8 cellular contexts compared by ENCODE assay signal in the genomic region with DNA sequence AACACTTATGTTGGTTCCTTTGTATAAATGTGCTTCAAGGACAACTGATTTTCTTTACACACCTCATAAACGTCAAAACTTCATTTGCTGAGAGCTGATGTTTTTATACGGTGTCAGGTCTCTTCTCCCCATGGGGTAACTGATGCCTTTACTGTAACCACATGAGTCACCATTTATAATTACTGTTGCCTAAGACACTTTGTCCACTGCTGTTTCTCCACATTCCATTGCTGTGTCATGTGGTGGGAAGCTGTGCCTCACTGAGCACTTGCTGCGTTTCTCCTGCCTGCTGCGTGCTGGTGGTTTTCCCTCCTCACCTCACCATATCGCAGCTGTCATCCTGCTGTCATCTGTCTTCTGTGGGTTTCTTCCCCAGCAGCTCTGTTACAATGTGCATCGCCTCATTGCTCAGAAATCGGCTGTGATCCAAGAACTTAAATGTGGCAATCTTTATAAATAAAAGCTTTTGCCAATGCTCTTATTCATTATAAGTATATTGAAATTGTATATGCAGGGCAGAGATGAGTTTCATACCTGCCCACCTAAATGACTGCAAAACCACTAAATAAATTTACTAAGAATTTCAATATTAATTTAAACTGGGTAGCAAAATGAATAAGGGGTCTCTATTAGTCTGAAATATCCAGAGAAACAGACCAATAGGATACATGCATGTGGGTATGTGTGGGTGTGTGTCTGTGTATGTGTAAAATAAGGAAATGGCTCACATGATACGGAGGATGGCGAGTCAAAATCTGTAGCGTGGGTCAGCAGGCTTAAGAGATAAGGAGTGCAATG.
DNase-seq lines count a peak whose midpoint lies in the region; ATAC-seq and TF ChIP-seq lines count a peak whose summit lies in the region.

No MANE protein-coding gene starts in this region.

- peak; percentile 36 for DNase-seq in GM04504 (ENCODE audit: low read depth)
- peak; percentile 54 for DNase-seq in NCI-H146 treated with DMSO at 0.1 percent for 48 hours (lab: John Stamatoyannopoulos, UW; ENCODE audit: unreplicated experiment)
- DNase-seq in brain microvascular endothelial cell = peak; percentile 96
- peak; percentile 8 for DNase-seq in neuronal stem cell (ENCODE audit: low spot score)
- no peak for DNase-seq in DMS79 treated with DMSO at 0.1 percent for 48 hours (lab: John Stamatoyannopoulos, UW)
- DNase-seq in GM13977 (ENCODE audit: low spot score) = no peak

- ATAC-seq in HG02759 (IDR thresholded peaks at IDR 0.05; ENCODE audit: unreplicated experiment) (no peak), GM18519 (IDR thresholded peaks at IDR 0.05; ENCODE audit: low FRiP score, unreplicated experiment) (no peak)

- H3K4me3 ChIP-seq in brain microvascular endothelial cell (ENCODE audit: low read depth, low read length) (no peak overlapping the region), neuronal stem cell (ENCODE audit: low read length in 2 of 2) (no peak overlapping the region)

- peak overlapping the region; percentile 68 for H2AFZ ChIP-seq in neuronal stem cell (ENCODE audit: low read length)

- H3K36me3 ChIP-seq in brain microvascular endothelial cell (replicated peaks) (no peaks in the 10 kb centered on the region), neuronal stem cell (replicated peaks in 1 of 2; ENCODE audit: control insufficient read depth in 2 of 2, insufficient read depth in 2 of 2, low read length in 2 of 2) (no peaks in the 10 kb centered on the region)

- in situ Hi-C loops in brain microvascular endothelial cell (cut with HindIII; ENCODE audit: low pct_ligation_motif_present, low sequenced_read_pairs) (no loop called here), GM13977 (cut with MboI; ENCODE audit: low pct_unique_long_range_greater_than_20kb, low sequenced_read_pairs, unreplicated experiment) (no loop called here)

- no peak overlapping the region for H3K4ac ChIP-seq in neuronal stem cell (ENCODE audit: low read length)

- TF ChIP-seq CTCF in brain microvascular endothelial cell (IDR thresholded peaks at IDR 0.05; ENCODE audit: low read depth, low read length, missing control alignments) (no peak), GM13977 (IDR thresholded peaks at IDR 0.05; ENCODE audit: extremely low read depth, insufficient read depth, missing control alignments) (no peak)

- no peaks in the 10 kb centered on the region for H3K79me1 ChIP-seq in neuronal stem cell (ENCODE audit: low read depth, low read length)

- no peak overlapping the region for H2BK15ac ChIP-seq in neuronal stem cell (ENCODE audit: low read length)

- H2BK120ac ChIP-seq in neuronal stem cell (ENCODE audit: low read depth, low read length) = no peak overlapping the region

- no peaks in the 10 kb centered on the region for H3K9me3 ChIP-seq in neuronal stem cell (replicated peaks in 1 of 2; ENCODE audit: control insufficient read depth in 2 of 2, insufficient read depth in 1 of 2, low read depth in 1 of 2, low read length in 2 of 2)

- no peak overlapping the region for H2BK5ac ChIP-seq in neuronal stem cell (ENCODE audit: low read length)

- no peak overlapping the region for H4K91ac ChIP-seq in neuronal stem cell (ENCODE audit: low read depth, low read length, poor library complexity)

- no peak overlapping the region for H3K18ac ChIP-seq in neuronal stem cell (ENCODE audit: low read length)

- H3K27ac ChIP-seq in brain microvascular endothelial cell = peak overlapping the region; percentile 84
- H3K27ac ChIP-seq in neuronal stem cell (replicated peaks; ENCODE audit: low read length) = no peak overlapping the region

- WGBS in neuronal stem cell (ENCODE audit: extremely low coverage in 2 of 2, insufficient read length in 2 of 2, insufficient replicate concordance in 1 of 2), 2 donors = no CpG with 5 or more reads among the region's 10 CpGs

- no peak overlapping the region for H3K4me2 ChIP-seq in neuronal stem cell (ENCODE audit: insufficient read depth, low read length, poor library complexity, severe bottlenecking)

- no peak overlapping the region for H2AK5ac ChIP-seq in neuronal stem cell (ENCODE audit: low read depth, low read length)

- no peak overlapping the region for H4K8ac ChIP-seq in neuronal stem cell (ENCODE audit: low read depth, low read length)

- no peak overlapping the region for H3K23ac ChIP-seq in neuronal stem cell (ENCODE audit: low read depth, low read length, poor library complexity)

- H3K14ac ChIP-seq in neuronal stem cell (ENCODE audit: low read length) = no peak overlapping the region

- no peak overlapping the region for H2BK12ac ChIP-seq in neuronal stem cell (ENCODE audit: low read length)

- peaks cover 5 to 8% of the 10 kb centered on the region in 2 donors for H3K4me1 ChIP-seq in neuronal stem cell (ENCODE audit: control insufficient read depth in 2 of 2, insufficient read depth in 1 of 2, low read depth in 1 of 2, low read length in 2 of 2)

- H3K27me3 ChIP-seq in brain microvascular endothelial cell (replicated peaks) (no peaks in the 10 kb centered on the region), neuronal stem cell (ENCODE audit: control insufficient read depth in 3 of 3, insufficient read depth in 3 of 3, low read depth in 1 of 3, low read length in 3 of 3) (no peaks in the 10 kb centered on the region)

- H3K9ac ChIP-seq in neuronal stem cell (ENCODE audit: low read depth, low read length, poor library complexity) = no peak overlapping the region

Comparison
In these comparisons a context has a peak if more than half of its experiments do, and no peak if none do; other contexts are left out.
1. DNase-seq: peak in GM04504 (single experiment), NCI-H146 treated with DMSO at 0.1 percent for 48 hours (single experiment), brain microvascular endothelial cell (single experiment) and neuronal stem cell (single experiment); none in DMS79 treated with DMSO at 0.1 percent for 48 hours (single experiment) and GM13977 (single experiment).